In genomic region chr11:15379483-15379882, GRCh38 we compare ENCODE assay signal across 25 cellular contexts.
"Had no signal": no experiment of that assay in that cellular context is flagged by ENCODE, and none has a peak within 500 bp of the region (broad histone marks: within the 10 kb centered on the region; RNA-seq: fewer than 3 reads in every experiment).

No MANE protein-coding gene starts in this region.

- DNase-seq: activated CD4-positive, alpha-beta memory T cell treated with anti-CD3 and anti-CD28 coated beads, Interleukin-2, amount 10 ng/mL, durations not matched to agents 7 days and 5 days; activated CD4-positive, alpha-beta T cell treated with anti-CD3 and anti-CD28 coated beads for 36 hours; activated CD4-positive, alpha-beta T cell treated with anti-CD3 and anti-CD28 coated beads, Interleukin-2, amount 50 U/mL, for 1 hour; activated gamma-delta T cell treated with Interleukin-2 at 50 U/mL for 16 hours; activated naive CD4-positive, alpha-beta T cell treated with anti-CD3 and anti-CD28 coated beads, Interleukin-2, amount 10 ng/mL, durations not matched to agents 7 days and 5 days; activated naive CD8-positive, alpha-beta T cell treated with anti-CD3 and anti-CD28 coated beads for 36 hours; activated T-cell treated with anti-CD3 and anti-CD28 coated beads for 4 hours; activated T-cell treated with anti-CD3 and anti-CD28 coated beads, Interleukin-2, amount 50 U/mL, for 48 hours; brain microvascular endothelial cell; Kasumi-1; KBM-7; MV-4-11; NCI-H1092 treated with DMSO at 0.1 percent for 48 hours; NCI-H1417 treated with DMSO at 0.1 percent for 48 hours; NCI-H187; NCI-H2081; NCI-H226; NCI-H510A treated with DMSO at 0.1 percent for 48 hours; NCI-H69; NK-92 treated with Interleukin-12 subunit alpha and Interleukin-12 subunit beta, amount 100 ng/mL, for 24 hours; PC-9; SHP77 treated with DMSO at 0.1 percent for 48 hours; T-helper 1 cell had no signal

- H3K4me3 ChIP-seq: cardiac muscle cell, PC-9 had no signal

- H3K4me2 ChIP-seq: PC-9 had no signal

- H3K27me3 ChIP-seq: brain microvascular endothelial cell, cardiac muscle cell had no signal

- H3K27ac ChIP-seq: brain microvascular endothelial cell, cardiac muscle cell, PC-9, VCaP had no signal

- H2AFZ ChIP-seq: PC-9 had no signal

- H3K36me3 ChIP-seq: brain microvascular endothelial cell, cardiac muscle cell had no signal
